ENCODE assay signal across 1 cellular context in genomic region chr10:132084384-132084783, GRCh38. TPM values are rescaled to one million over a fixed set of nuclear protein-coding genes. Genes with fewer than 3 reads are reported as not detected.
"Had no signal": no experiment of that assay in that cellular context is flagged by ENCODE, and none has a peak within 500 bp of the region (broad histone marks: within the 10 kb centered on the region; RNA-seq: fewer than 3 reads in every experiment).

No MANE protein-coding gene starts in this region.

RNA-seq across cellular contexts. Expression of gene JAKMIP3, which starts 18.6 kb away (rescaled TPM):
- total RNA-seq: HT-29 had no signal
